Comparison of ENCODE assay signal across 9 cellular contexts in genomic region chr3:70360985-70361384, GRCh38. TPM values are rescaled to one million over a fixed set of nuclear protein-coding genes. Genes with fewer than 3 reads are reported as not detected.
A peak's percentile ranks its signal among the peaks of the same experiment; 100 is the strongest.
DNase-seq lines count a peak whose midpoint lies in the region; ATAC-seq and TF ChIP-seq lines count a peak whose summit lies in the region.
"Had no signal": no experiment of that assay in that cellular context is flagged by ENCODE, and none has a peak within 500 bp of the region (broad histone marks: within the 10 kb centered on the region; RNA-seq: fewer than 3 reads in every experiment).

No MANE protein-coding gene starts in this region.

- no peak for TF ChIP-seq CTCF in fibroblast of mammary gland (conservative IDR thresholded peaks at IDR 0.05; ENCODE audit: control insufficient read depth, insufficient read depth, low read depth, low read length)

- no peaks in the 10 kb centered on the region for H3K4me1 Mint-ChIP-seq in activated CD4-positive, alpha-beta memory T cell treated with anti-CD3 and anti-CD28 coated beads, Interleukin-2, amount 10 ng/mL, durations not matched to agents 7 days and 5 days

- no peaks in the 10 kb centered on the region for H3K27me3 Mint-ChIP-seq in activated CD4-positive, alpha-beta memory T cell treated with anti-CD3 and anti-CD28 coated beads, Interleukin-2, amount 10 ng/mL, durations not matched to agents 7 days and 5 days

- no peaks in the 10 kb centered on the region for H3K9me3 Mint-ChIP-seq in activated CD4-positive, alpha-beta memory T cell treated with anti-CD3 and anti-CD28 coated beads, Interleukin-2, amount 10 ng/mL, durations not matched to agents 7 days and 5 days

- no peak overlapping the region for H3K4me3 Mint-ChIP-seq in activated CD4-positive, alpha-beta memory T cell treated with anti-CD3 and anti-CD28 coated beads, Interleukin-2, amount 10 ng/mL, durations not matched to agents 7 days and 5 days

- ATAC-seq in GM18505 (IDR thresholded peaks at IDR 0.05; ENCODE audit: unreplicated experiment) (peak; percentile 79), GM21528 (IDR thresholded peaks at IDR 0.05; ENCODE audit: low FRiP score, unreplicated experiment) (peak; percentile 58), HG03457 (IDR thresholded peaks at IDR 0.05; ENCODE audit: unreplicated experiment) (peak; percentile 75)

- no peak for TF ChIP-seq POLR2A in GM18505 (IDR thresholded peaks at IDR 0.05; ENCODE audit: borderline replicate concordance, extremely low read depth, insufficient read depth, insufficient read length)

- CTCF ChIA-PET in activated CD4-positive, alpha-beta memory T cell treated with anti-CD3 and anti-CD28 coated beads, Interleukin-2, amount 10 ng/mL, durations not matched to agents 7 days and 5 days (lab: Charles Lee), result no interaction called here

- DNase-seq in fibroblast of mammary gland (ENCODE audit: low read depth) (peak; percentile 47), activated gamma-delta T cell (lab: John Stamatoyannopoulos, UW) (no peak), NCI-H2029 treated with DMSO at 0.1 percent for 48 hours (lab: John Stamatoyannopoulos, UW) (no peak)
- DNase-seq in activated CD4-positive, alpha-beta memory T cell treated with anti-CD3 and anti-CD28 coated beads, Interleukin-2, amount 10 ng/mL, durations not matched to agents 7 days and 5 days, result no peak
- no peak for DNase-seq in NK-92 treated with Interleukin-12 subunit alpha and Interleukin-12 subunit beta, amount 100 ng/mL, for 24 hours (lab: John Stamatoyannopoulos, UW)

- no peak overlapping the region for H3K4me3 ChIP-seq in fibroblast of mammary gland (ENCODE audit: control insufficient read depth, low read depth, low read length)

- no peaks in the 10 kb centered on the region for H3K36me3 Mint-ChIP-seq in activated CD4-positive, alpha-beta memory T cell treated with anti-CD3 and anti-CD28 coated beads, Interleukin-2, amount 10 ng/mL, durations not matched to agents 7 days and 5 days (ENCODE audit: low read depth)
- H3K36me3 Mint-ChIP-seq: brain had no signal

- POLR2A ChIA-PET in activated CD4-positive, alpha-beta memory T cell treated with anti-CD3 and anti-CD28 coated beads, Interleukin-2, amount 10 ng/mL, durations not matched to agents 7 days and 5 days (lab: Charles Lee), result no interaction called here

- no peak overlapping the region for H3K27ac Mint-ChIP-seq in activated CD4-positive, alpha-beta memory T cell treated with anti-CD3 and anti-CD28 coated beads, Interleukin-2, amount 10 ng/mL, durations not matched to agents 7 days and 5 days

RNA-seq across cellular contexts. Expression of gene MDFIC2, which starts 48.5 kb away (rescaled TPM):
- total RNA-seq in activated CD4-positive, alpha-beta memory T cell treated with anti-CD3 and anti-CD28 coated beads, Interleukin-2, amount 10 ng/mL, durations not matched to agents 7 days and 5 days, result not detected
